In the genomic region with DNA sequence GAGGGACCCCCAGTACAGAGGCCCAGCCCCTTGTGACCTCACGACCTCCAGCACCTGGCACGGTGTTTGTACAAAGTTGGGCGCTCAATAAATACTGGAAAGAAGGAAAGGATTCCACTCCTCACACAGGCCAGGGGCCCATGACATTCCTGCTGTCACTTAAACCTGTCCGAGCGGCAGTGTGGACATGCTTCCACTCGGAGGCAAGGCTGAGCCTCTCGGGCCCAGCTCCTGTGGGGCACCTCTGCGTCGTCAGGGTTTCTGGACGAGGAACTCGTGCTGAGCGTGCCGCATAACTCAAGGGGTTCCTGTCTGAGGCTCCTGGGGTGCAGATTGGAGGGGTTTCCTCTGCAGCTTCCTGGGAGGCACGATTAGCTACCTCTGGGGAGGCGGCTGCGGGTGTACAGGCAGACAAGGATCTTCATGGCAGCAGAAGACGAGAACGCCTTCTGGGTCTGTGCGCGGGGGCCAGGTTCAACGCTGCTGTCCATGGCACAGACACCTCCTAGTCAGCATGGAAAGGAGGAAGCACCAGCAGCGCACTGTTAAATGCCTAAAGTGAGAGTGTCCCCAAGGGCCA, we compare ENCODE assay signal across 1 cellular context.
TF ChIP-seq lines count a peak whose summit lies in the region.

No MANE protein-coding gene starts in this region.

TF ChIP-seq in WTC11, 78 proteins besides CTCF, POLR2A, EP300 and RAD21 (continued from another document):
- no peak for TF ChIP-seq IRF1 (CRISPR knock-in tag; IDR thresholded peaks at IDR 0.05)
